ENCODE assay signal across 8 cellular contexts in genomic region chr11:64650923-64651523, GRCh38.
DNase-seq lines count a peak whose midpoint lies in the region; ATAC-seq, FAIRE-seq and TF ChIP-seq lines count a peak whose summit lies in the region.

No MANE protein-coding gene starts in this region.

- H3K27ac ChIP-seq in DOHH2 (ENCODE audit: low read depth, low read length) (no peak overlapping the region), K562 (ENCODE audit: extremely low read depth, low read depth, low read length) (no peak overlapping the region)

- no peaks in the 10 kb centered on the region for H3K4me1 Mint-ChIP-seq in T-helper 2 cell treated with Interferon-gamma antibody and Interleukin-4, amounts not matched to agents 5 μg/mL and 100 μg/mL, for 36 hours (ENCODE audit: low read depth)

- TF ChIP-seq RAD21 in K562 (CRISPR knock-in tag; conservative IDR thresholded peaks at IDR 0.05 in 1 of 2, IDR thresholded peaks at IDR 0.05 in 1 of 2), result peak; percentile 42 to 76; a peak in 3 of 4 replicates

- peaks cover 9% of the 10 kb centered on the region for H3K27me3 ChIP-seq in DOHH2 (ENCODE audit: control insufficient read depth, low read length)
- peaks cover 0 to 32% of the 10 kb centered on the region in 2 experiments; a peak in 3 of 5 replicates for H3K27me3 ChIP-seq in K562 (ENCODE audit: control insufficient read depth in 2 of 2, insufficient read depth in 2 of 2, low read length in 2 of 2)

- no peak overlapping the region for H3K27ac Mint-ChIP-seq in T-helper 2 cell treated with Interferon-gamma antibody and Interleukin-4, amounts not matched to agents 5 μg/mL and 100 μg/mL, for 36 hours

- H3K9me2 ChIP-seq in DOHH2 (replicated peaks; ENCODE audit: control insufficient read depth, low read length), result no peaks in the 10 kb centered on the region

- H3K4me1 ChIP-seq in DOHH2 (ENCODE audit: control insufficient read depth, low read length), result peaks cover 21% of the 10 kb centered on the region
- peaks cover 7 to 16% of the 10 kb centered on the region in 2 experiments; a peak in 4 of 5 replicates for H3K4me1 ChIP-seq in K562 (replicated peaks in 1 of 2; ENCODE audit: control insufficient read depth in 2 of 2, insufficient read depth in 2 of 2, low read length in 2 of 2)

- intact Hi-C loops in K562 (cut with micrococcal nuclease), result loop anchor here (2.0 to 10.0 kb wide), 2 partner anchors 38 to 74 kb away; partner anchors contain the start of gene NRXN2

- peak; percentile 96 for FAIRE-seq in K562 (lab: Jason Lieb, UNC)

- no peak for TF ChIP-seq POLR2A in K562 (conservative IDR thresholded peaks at IDR 0.05)

- POLR2A ChIA-PET in K562 (lab: Yijun Ruan, JAX), result interaction anchor here (0.5 to 1.0 kb wide), 3 partner anchors 16 to 208 kb away, joined by 3 to 4 read pairs (median 3); no protein-coding TSS in a partner anchor

- no peaks in the 10 kb centered on the region for H3K36me3 ChIP-seq in DOHH2 (ENCODE audit: control insufficient read depth, low read length)
- H3K36me3 ChIP-seq in K562 (ENCODE audit: control insufficient read depth, insufficient read depth, low read length), result no peaks in the 10 kb centered on the region

- no peaks in the 10 kb centered on the region for H4K20me1 ChIP-seq in DOHH2 (ENCODE audit: control insufficient read depth, insufficient read depth, low read depth, low read length)
- peaks cover 7% of the 10 kb centered on the region; the same call in 1 of the 2 replicates for H4K20me1 ChIP-seq in K562 (replicated peaks; ENCODE audit: control insufficient read depth, insufficient read depth, low read length)

- ATAC-seq in K562, result peak; percentile 72
- no peak for ATAC-seq in HG02970 (IDR thresholded peaks at IDR 0.05; ENCODE audit: low FRiP score, unreplicated experiment)

- H3K9me3 ChIP-seq in DOHH2 (ENCODE audit: control insufficient read depth, insufficient read depth, low read length), result no peaks in the 10 kb centered on the region
- H3K9me3 ChIP-seq in K562 (replicated peaks; ENCODE audit: control insufficient read depth, insufficient read depth, low read depth, low read length), result no peaks in the 10 kb centered on the region

- H3K79me2 ChIP-seq in DOHH2 (ENCODE audit: control insufficient read depth, low read length), result no peaks in the 10 kb centered on the region
- no peaks in the 10 kb centered on the region for H3K79me2 ChIP-seq in K562 (ENCODE audit: control insufficient read depth, insufficient read depth, low read length)

- H3K9me3 Mint-ChIP-seq in T-helper 2 cell treated with Interferon-gamma antibody and Interleukin-4, amounts not matched to agents 5 μg/mL and 100 μg/mL, for 36 hours, result no peaks in the 10 kb centered on the region

- DNase-seq in HuH-7 (ENCODE audit: low spot score) (peak; percentile 57), K562 (ENCODE audit: extremely low read depth in 1 of 4, low spot score in 3 of 4) (peak; percentile 60 to 66 (median 63)), myocyte (ENCODE audit: low read depth) (peak; percentile 37), T1000 (lab: John Stamatoyannopoulos, UW) (no peak)
- no peak for DNase-seq in activated CD4-positive, alpha-beta T cell treated with anti-CD3 and anti-CD28 coated beads, Interleukin-2, amount 50 U/mL, for 1 hour
- no peak for DNase-seq in T-helper 2 cell treated with Interferon-gamma antibody and Interleukin-4, amounts not matched to agents 5 μg/mL and 100 μg/mL, for 36 hours (ENCODE audit: low spot score)

- no TSS peak for BruUV-seq in K562 (replicated peaks; lab: Mats Ljungman, UMichigan)

- H3F3A ChIP-seq in DOHH2 (ENCODE audit: control insufficient read depth, insufficient read depth), result no peaks in the 10 kb centered on the region

- peak; percentile 56 for TF ChIP-seq CTCF in DOHH2 (IDR thresholded peaks at IDR 0.05; ENCODE audit: low read depth, low read length, poor library complexity, severe bottlenecking)
- TF ChIP-seq CTCF in K562 (IDR thresholded peaks at IDR 0.05 in 2 of 3, conservative IDR thresholded peaks at IDR 0.05 in 1 of 3; ENCODE audit: insufficient read depth in 2 of 3, low read depth in 1 of 3, low read length in 3 of 3), result peak; percentile 66 to 83 (median 75)

- H3K36me3 Mint-ChIP-seq in T-helper 2 cell treated with Interferon-gamma antibody and Interleukin-4, amounts not matched to agents 5 μg/mL and 100 μg/mL, for 36 hours (ENCODE audit: low read depth), result no peaks in the 10 kb centered on the region

- no peak overlapping the region for H3K4me3 Mint-ChIP-seq in T-helper 2 cell treated with Interferon-gamma antibody and Interleukin-4, amounts not matched to agents 5 μg/mL and 100 μg/mL, for 36 hours

- H3K4me3 ChIP-seq in DOHH2 (ENCODE audit: low read length) (no peak overlapping the region), K562 (no peak overlapping the region)

- WGBS in K562 (ENCODE audit: insufficient coverage, low coverage, missing lambda C conversion rate), result 15% methylated on average over 17 of the region's 18 CpGs

- H3K9ac ChIP-seq in K562 (ENCODE audit: insufficient read depth in 1 of 2, low read depth in 2 of 2, low read length in 2 of 2), result peak overlapping the region in 1 of 2 experiments; percentile 23; a peak in 1 of 4 replicates

- CTCF ChIA-PET in K562 (lab: Yijun Ruan, JAX; ENCODE audit: low intra/inter-chr PET ratio), result interaction anchor here (0.6 to 0.9 kb wide), 7 partner anchors 38 to 291 kb away, joined by 3 to 4 read pairs (median 3); no protein-coding TSS in a partner anchor

- peak overlapping the region; percentile 42 for H2AFZ ChIP-seq in K562 (ENCODE audit: low read depth, low read length)

- H3K27me3 Mint-ChIP-seq in T-helper 2 cell treated with Interferon-gamma antibody and Interleukin-4, amounts not matched to agents 5 μg/mL and 100 μg/mL, for 36 hours (ENCODE audit: low read depth), result peaks cover 14% of the 10 kb centered on the region

- H3K4me2 ChIP-seq in DOHH2 (ENCODE audit: low read length) (no peak overlapping the region), K562 (ENCODE audit: insufficient read depth, low read length) (no peak overlapping the region; the same call in 1 of the 2 replicates)

- in situ Hi-C loops in K562 (cut with MboI), result no loop called here

- no peaks in the 10 kb centered on the region for H3K9me1 ChIP-seq in K562 (ENCODE audit: control insufficient read depth, insufficient read depth, low read length)

- TF ChIP-seq EP300 in K562 (IDR thresholded peaks at IDR 0.05; ENCODE audit: low read length), result no peak

TF ChIP-seq in K562, 482 proteins besides CTCF, POLR2A, EP300 and RAD21 (continues in another document):
- TF ChIP-seq ZNF165 (CRISPR knock-in tag; IDR thresholded peaks at IDR 0.05; ENCODE audit: borderline replicate concordance) (no peak), JUND (IDR thresholded peaks at IDR 0.05; ENCODE audit: borderline replicate concordance, low read depth, low read length) (peak; percentile 20; the same call in 1 of the 2 replicates), JUND (tag; IDR thresholded peaks at IDR 0.05; ENCODE audit: borderline replicate concordance, low read depth, low read length) (no peak), SNRNP70 (optimal IDR thresholded peaks at IDR 0.05; ENCODE audit: low read depth, low read length) (no peak), CEBPG (CRISPR knock-in tag; IDR thresholded peaks at IDR 0.05) (no peak), CEBPG (tag; conservative IDR thresholded peaks at IDR 0.05 in 1 of 2, IDR thresholded peaks at IDR 0.05 in 1 of 2) (no peak), ERF (CRISPR knock-in tag; IDR thresholded peaks at IDR 0.05) (no peak), FOXK2 (conservative IDR thresholded peaks at IDR 0.05 in 1 of 2, IDR thresholded peaks at IDR 0.05 in 1 of 2; ENCODE audit: low read depth in 2 of 2) (no peak), BACH1 (tag; IDR thresholded peaks at IDR 0.05) (no peak), ADNP (tag; IDR thresholded peaks at IDR 0.05) (no peak), HDGF (IDR thresholded peaks at IDR 0.05) (no peak), FOXM1 (IDR thresholded peaks at IDR 0.05; ENCODE audit: low read depth) (no peak), FOXM1 (CRISPR knock-in tag; IDR thresholded peaks at IDR 0.05; ENCODE audit: low read depth) (no peak), MEF2A (IDR thresholded peaks at IDR 0.05; ENCODE audit: control insufficient read depth, low read depth, low read length) (no peak), DNMT1 (IDR thresholded peaks at IDR 0.05) (no peak), GATA2 (CRISPR knock-in tag; IDR thresholded peaks at IDR 0.05) (peak; percentile 37; the same call in 1 of the 2 replicates), ESRRB (CRISPR knock-in tag; IDR thresholded peaks at IDR 0.05; ENCODE audit: borderline replicate concordance) (no peak), NR1H2 (CRISPR knock-in tag; IDR thresholded peaks at IDR 0.05) (no peak), ZNF175 (CRISPR knock-in tag; IDR thresholded peaks at IDR 0.05; ENCODE audit: low read depth) (no peak), GABPB2 (CRISPR knock-in tag; conservative IDR thresholded peaks at IDR 0.05) (no peak)
- TF ChIP-seq, protein P1, sequence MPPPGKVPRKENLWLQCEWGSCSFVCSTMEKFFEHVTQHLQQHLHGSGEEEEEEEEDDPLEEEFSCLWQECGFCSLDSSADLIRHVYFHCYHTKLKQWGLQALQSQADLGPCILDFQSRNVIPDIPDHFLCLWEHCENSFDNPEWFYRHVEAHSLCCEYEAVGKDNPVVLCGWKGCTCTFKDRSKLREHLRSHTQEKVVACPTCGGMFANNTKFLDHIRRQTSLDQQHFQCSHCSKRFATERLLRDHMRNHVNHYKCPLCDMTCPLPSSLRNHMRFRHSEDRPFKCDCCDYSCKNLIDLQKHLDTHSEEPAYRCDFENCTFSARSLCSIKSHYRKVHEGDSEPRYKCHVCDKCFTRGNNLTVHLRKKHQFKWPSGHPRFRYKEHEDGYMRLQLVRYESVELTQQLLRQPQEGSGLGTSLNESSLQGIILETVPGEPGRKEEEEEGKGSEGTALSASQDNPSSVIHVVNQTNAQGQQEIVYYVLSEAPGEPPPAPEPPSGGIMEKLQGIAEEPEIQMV (tag; conservative IDR thresholded peaks at IDR 0.05; ENCODE audit: low read depth), result no peak
- TF ChIP-seq, protein P2, sequence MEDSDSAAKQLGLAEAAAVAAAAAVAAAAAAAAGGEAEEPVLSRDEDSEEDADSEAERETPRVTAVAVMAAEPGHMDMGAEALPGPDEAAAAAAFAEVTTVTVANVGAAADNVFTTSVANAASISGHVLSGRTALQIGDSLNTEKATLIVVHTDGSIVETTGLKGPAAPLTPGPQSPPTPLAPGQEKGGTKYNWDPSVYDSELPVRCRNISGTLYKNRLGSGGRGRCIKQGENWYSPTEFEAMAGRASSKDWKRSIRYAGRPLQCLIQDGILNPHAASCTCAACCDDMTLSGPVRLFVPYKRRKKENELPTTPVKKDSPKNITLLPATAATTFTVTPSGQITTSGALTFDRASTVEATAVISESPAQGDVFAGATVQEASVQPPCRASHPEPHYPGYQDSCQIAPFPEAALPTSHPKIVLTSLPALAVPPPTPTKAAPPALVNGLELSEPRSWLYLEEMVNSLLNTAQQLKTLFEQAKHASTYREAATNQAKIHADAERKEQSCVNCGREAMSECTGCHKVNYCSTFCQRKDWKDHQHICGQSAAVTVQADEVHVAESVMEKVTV (CRISPR knock-in tag; IDR thresholded peaks at IDR 0.05), result 0 out of 2 replicates have a peak, but pooled peaks have one; percentile 26

Comparison
In these comparisons a context has a peak if more than half of its experiments do, and no peak if none do; other contexts are left out.
1. DNase-seq: peak in HuH-7 (single experiment), K562 (4 of 4) and myocyte (single experiment); none in T1000 (single experiment), activated CD4-positive, alpha-beta T cell treated with anti-CD3 and anti-CD28 coated beads, Interleukin-2, amount 50 U/mL, for 1 hour (single experiment) and T-helper 2 cell treated with Interferon-gamma antibody and Interleukin-4, amounts not matched to agents 5 μg/mL and 100 μg/mL, for 36 hours (single experiment).